In genomic region chr7:7426686-7427085, GRCh38 we compare ENCODE assay signal across 29 cellular contexts.
"Had no signal": no experiment of that assay in that cellular context is flagged by ENCODE, and none has a peak within 500 bp of the region (broad histone marks: within the 10 kb centered on the region; RNA-seq: fewer than 3 reads in every experiment).

No MANE protein-coding gene starts in this region.

- H3K9me3 Mint-ChIP-seq: activated T-helper 17 cell treated with anti-CD3 and anti-CD28 coated beads, Interleukin-2, amount 50 U/mL, for 72 hours; natural killer cell; stimulated activated effector memory CD8-positive, alpha-beta T cell treated with anti-CD3 and anti-CD28 coated beads, Interleukin-12 subunit alpha, Interleukin-12 subunit beta, amount 100 ng/mL, for 72 hours; stimulated activated naive CD8-positive, alpha-beta T cell treated with anti-CD3 and anti-CD28 coated beads, Interleukin-15, amount 100 ng/mL, for 72 hours had no signal

- H3K4me3 ChIP-seq: breast epithelium, esophagus squamous epithelium, right lobe of liver, skin epidermis, upper lobe of left lung had no signal

- H3K36me3 ChIP-seq: breast epithelium, esophagus squamous epithelium, right lobe of liver, upper lobe of left lung had no signal

- H3K4me1 Mint-ChIP-seq: activated T-helper 17 cell treated with anti-CD3 and anti-CD28 coated beads, Interleukin-2, amount 50 U/mL, for 72 hours; stimulated activated effector memory CD8-positive, alpha-beta T cell treated with anti-CD3 and anti-CD28 coated beads, Interleukin-12 subunit alpha, Interleukin-12 subunit beta, amount 100 ng/mL, for 72 hours; stimulated activated naive CD8-positive, alpha-beta T cell treated with anti-CD3 and anti-CD28 coated beads, Interleukin-15, amount 100 ng/mL, for 72 hours had no signal

- H3K9me3 ChIP-seq: breast epithelium, esophagus squamous epithelium, right lobe of liver, upper lobe of left lung had no signal

- H3K27ac Mint-ChIP-seq: activated T-helper 17 cell treated with anti-CD3 and anti-CD28 coated beads, Interleukin-2, amount 50 U/mL, for 72 hours; natural killer cell; stimulated activated effector memory CD8-positive, alpha-beta T cell treated with anti-CD3 and anti-CD28 coated beads, Interleukin-12 subunit alpha, Interleukin-12 subunit beta, amount 100 ng/mL, for 72 hours; stimulated activated naive CD8-positive, alpha-beta T cell treated with anti-CD3 and anti-CD28 coated beads, Interleukin-15, amount 100 ng/mL, for 72 hours had no signal

- H3K4me1 ChIP-seq: breast epithelium, right lobe of liver had no signal

- FAIRE-seq: astrocyte, colon, endometrium, keratinocyte, TTC549 had no signal

- H3K27me3 Mint-ChIP-seq: stimulated activated naive CD8-positive, alpha-beta T cell treated with anti-CD3 and anti-CD28 coated beads, Interleukin-15, amount 100 ng/mL, for 72 hours had no signal

- H3K27me3 ChIP-seq: breast epithelium, esophagus squamous epithelium, right lobe of liver, upper lobe of left lung had no signal

- H3K4me3 Mint-ChIP-seq: activated T-helper 17 cell treated with anti-CD3 and anti-CD28 coated beads, Interleukin-2, amount 50 U/mL, for 72 hours; stimulated activated effector memory CD8-positive, alpha-beta T cell treated with anti-CD3 and anti-CD28 coated beads, Interleukin-12 subunit alpha, Interleukin-12 subunit beta, amount 100 ng/mL, for 72 hours; stimulated activated naive CD8-positive, alpha-beta T cell treated with anti-CD3 and anti-CD28 coated beads, Interleukin-15, amount 100 ng/mL, for 72 hours had no signal

- H3K36me3 Mint-ChIP-seq: natural killer cell; stimulated activated effector memory CD8-positive, alpha-beta T cell treated with anti-CD3 and anti-CD28 coated beads, Interleukin-12 subunit alpha, Interleukin-12 subunit beta, amount 100 ng/mL, for 72 hours had no signal

- H3K27ac ChIP-seq: breast epithelium, epithelial cell of prostate, esophagus squamous epithelium, right lobe of liver, skin epidermis, upper lobe of left lung, VCaP had no signal

- ATAC-seq: activated T-helper 17 cell treated with anti-CD3 and anti-CD28 coated beads, Interleukin-2, amount 50 U/mL, for 72 hours; left cardiac atrium; natural killer cell; right lobe of liver; stimulated activated effector memory CD8-positive, alpha-beta T cell treated with anti-CD3 and anti-CD28 coated beads, Interleukin-12 subunit alpha, Interleukin-12 subunit beta, amount 100 ng/mL, for 72 hours; stimulated activated naive CD8-positive, alpha-beta T cell treated with anti-CD3 and anti-CD28 coated beads, Interleukin-15, amount 100 ng/mL, for 72 hours had no signal

- DNase-seq: activated CD4-positive, alpha-beta T cell treated with anti-CD3 and anti-CD28 coated beads for 4 hours; activated CD4-positive, alpha-beta T cell treated with anti-CD3 and anti-CD28 coated beads, Interleukin-2, amount 50 U/mL, for 4 hours; activated CD8-positive, alpha-beta memory T cell treated with anti-CD3 and anti-CD28 coated beads for 24 hours; activated gamma-delta T cell treated with Interleukin-2 at 50 U/mL for 16 hours; activated naive CD4-positive, alpha-beta T cell treated with anti-CD3 and anti-CD28 coated beads, Interleukin-2, amount 50 U/mL, for 16 hours; amniotic stem cell; central memory CD4-positive, alpha-beta T cell; dermis blood vessel endothelial cell; effector CD8-positive, alpha-beta T cell; esophagus squamous epithelium; left cardiac atrium; mesenchymal stem cell; natural killer cell; right lobe of liver; stimulated activated CD4-positive, alpha-beta T cell treated with anti-CD3 and anti-CD28 coated beads, Interleukin-4, amount 100 ng/mL, for 24 hours; stimulated activated naive CD8-positive, alpha-beta T cell treated with anti-CD3 and anti-CD28 coated beads, Interleukin-15, amount 100 ng/mL, for 72 hours; T-helper 9 cell; upper lobe of left lung had no signal
